Comparison of ENCODE assay signal across 8 cellular contexts in the genomic region with DNA sequence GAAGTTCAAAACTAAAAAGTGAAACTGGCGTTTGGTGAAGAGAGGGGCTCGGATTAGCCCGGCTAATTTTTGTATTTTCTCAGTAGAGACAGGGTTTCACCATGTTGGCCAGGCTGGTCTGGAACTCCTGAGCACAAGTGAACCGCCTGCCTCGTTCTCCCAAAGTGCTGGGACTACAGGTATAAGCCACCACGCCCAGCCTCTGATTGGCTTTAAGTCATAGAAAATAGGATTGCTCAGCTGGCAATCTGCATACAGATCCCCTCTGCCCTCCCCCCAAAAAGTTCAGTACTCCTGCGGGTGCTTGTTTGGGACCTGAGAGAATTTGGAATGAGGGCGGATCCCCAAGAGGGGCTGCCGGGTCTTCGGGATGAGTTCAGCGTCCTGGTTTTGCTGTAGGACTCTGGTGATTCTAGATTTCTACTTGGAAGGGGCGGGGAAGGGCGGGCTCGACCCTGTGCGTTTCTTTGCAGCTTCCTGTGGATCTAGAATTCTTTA. TPM values are rescaled to one million over a fixed set of nuclear protein-coding genes. Genes with fewer than 3 reads are reported as not detected.
A peak's percentile ranks its signal among the peaks of the same experiment; 100 is the strongest.
DNase-seq lines count a peak whose midpoint lies in the region; ATAC-seq and TF ChIP-seq lines count a peak whose summit lies in the region.

No MANE protein-coding gene starts in this region.

- DNase-seq in choroid plexus epithelial cell (ENCODE audit: low read depth): no peak
- no peak for DNase-seq in naive thymus-derived CD4-positive, alpha-beta T cell

- H3K36me3 Mint-ChIP-seq in naive thymus-derived CD4-positive, alpha-beta T cell: peaks cover 0 to 4% (median 0%) of the 10 kb centered on the region in 5 donors

- H3K27me3 ChIP-seq in HUES48 (ENCODE audit: control insufficient read depth, insufficient read depth, low read length): peaks cover 22% of the 10 kb centered on the region
- H3K27me3 ChIP-seq in naive thymus-derived CD4-positive, alpha-beta T cell (ENCODE audit: control insufficient read depth in 2 of 2, insufficient read depth in 2 of 2, low read length in 2 of 2): no peaks in the 10 kb centered on the region

- no peaks in the 10 kb centered on the region for H3K9me3 Mint-ChIP-seq in naive thymus-derived CD4-positive, alpha-beta T cell

- H3K4me3 ChIP-seq in HUES48 (ENCODE audit: low read depth, low read length) (peak overlapping the region; percentile 82), choroid plexus epithelial cell (ENCODE audit: low read depth, low read length) (peak overlapping the region; percentile 65)
- peak overlapping the region; percentile 56 for H3K4me3 ChIP-seq in naive thymus-derived CD4-positive, alpha-beta T cell (ENCODE audit: low read length)

- H3K9ac ChIP-seq in HUES48 (ENCODE audit: low read depth, low read length): no peak overlapping the region

- POLR2A ChIA-PET in naive thymus-derived CD4-positive, alpha-beta T cell (lab: Charles Lee): interaction anchor here (0.8 to 2.8 kb wide), 4 partner anchors 9 to 97 kb away, joined by 3 to 11 read pairs (median 4); no protein-coding TSS in a partner anchor

- intact Hi-C loops in naive thymus-derived CD4-positive, alpha-beta T cell (cut with micrococcal nuclease): loop anchor here (1.0 to 10.0 kb wide), 8 partner anchors 15 to 1019 kb away; a partner anchor contains a TSS

- H3K4me1 ChIP-seq in HUES48 (ENCODE audit: control insufficient read depth, insufficient read depth, low read length): peaks cover 23% of the 10 kb centered on the region
- peaks cover 7 to 9% of the 10 kb centered on the region in 2 donors for H3K4me1 ChIP-seq in naive thymus-derived CD4-positive, alpha-beta T cell (ENCODE audit: control insufficient read depth in 2 of 2, insufficient read depth in 2 of 2, low read length in 2 of 2)

- H3K4me3 Mint-ChIP-seq in naive thymus-derived CD4-positive, alpha-beta T cell: peak overlapping the region; percentile 71 to 97 (median 85)

- peak overlapping the region; percentile 4 to 93 (median 80) for H3K27ac Mint-ChIP-seq in naive thymus-derived CD4-positive, alpha-beta T cell

- no peaks in the 10 kb centered on the region for H3K36me3 ChIP-seq in HUES48 (ENCODE audit: control insufficient read depth, insufficient read depth, low read length)
- no peaks in the 10 kb centered on the region for H3K36me3 ChIP-seq in naive thymus-derived CD4-positive, alpha-beta T cell (ENCODE audit: control insufficient read depth in 2 of 3, insufficient read depth in 3 of 3, low read length in 3 of 3)

- ATAC-seq in naive thymus-derived CD4-positive, alpha-beta T cell: peak; percentile 0
- ATAC-seq in HG02759 (IDR thresholded peaks at IDR 0.05; ENCODE audit: unreplicated experiment) (no peak), HG03196 (IDR thresholded peaks at IDR 0.05; ENCODE audit: unreplicated experiment) (no peak), HG03432 (IDR thresholded peaks at IDR 0.05; ENCODE audit: unreplicated experiment) (no peak), HG02884 (IDR thresholded peaks at IDR 0.05; ENCODE audit: unreplicated experiment) (no peak)

- CTCF ChIA-PET in naive thymus-derived CD4-positive, alpha-beta T cell (lab: Charles Lee): no interaction called here

- H3K9me3 ChIP-seq in HUES48 (ENCODE audit: control insufficient read depth, insufficient read depth, low read length): no peaks in the 10 kb centered on the region
- H3K9me3 ChIP-seq in naive thymus-derived CD4-positive, alpha-beta T cell (ENCODE audit: control insufficient read depth in 2 of 3, low read length in 3 of 3): no peaks in the 10 kb centered on the region

- TF ChIP-seq CTCF in C4-2B (conservative IDR thresholded peaks at IDR 0.05) (no peak), choroid plexus epithelial cell (conservative IDR thresholded peaks at IDR 0.05; ENCODE audit: low read depth, low read length) (no peak)

- H3K27ac ChIP-seq in C4-2B (peak overlapping the region; percentile 77), HUES48 (ENCODE audit: low read depth, low read length) (no peak overlapping the region)
- H3K27ac ChIP-seq in naive thymus-derived CD4-positive, alpha-beta T cell (ENCODE audit: low read depth, low read length): peak overlapping the region; percentile 71

- H3K27me3 Mint-ChIP-seq in naive thymus-derived CD4-positive, alpha-beta T cell: no peaks in the 10 kb centered on the region

- peaks cover 0 to 40% (median 16%) of the 10 kb centered on the region in 7 donors for H3K4me1 Mint-ChIP-seq in naive thymus-derived CD4-positive, alpha-beta T cell

RNA-seq across cellular contexts. Expression of a gene that starts 0.5 kb away (rescaled TPM):
- total RNA-seq in naive thymus-derived CD4-positive, alpha-beta T cell: 100 to 1,000 TPM in 1 of 5 experiments, 10 to 100 TPM in 4; 43.9 to 118 (median 55.2) TPM
- 10 to 100 TPM; 40.5 to 56.9 TPM for polyA plus RNA-seq in naive thymus-derived CD4-positive, alpha-beta T cell
